ENCODE assay signal across 28 cellular contexts in the genomic region with DNA sequence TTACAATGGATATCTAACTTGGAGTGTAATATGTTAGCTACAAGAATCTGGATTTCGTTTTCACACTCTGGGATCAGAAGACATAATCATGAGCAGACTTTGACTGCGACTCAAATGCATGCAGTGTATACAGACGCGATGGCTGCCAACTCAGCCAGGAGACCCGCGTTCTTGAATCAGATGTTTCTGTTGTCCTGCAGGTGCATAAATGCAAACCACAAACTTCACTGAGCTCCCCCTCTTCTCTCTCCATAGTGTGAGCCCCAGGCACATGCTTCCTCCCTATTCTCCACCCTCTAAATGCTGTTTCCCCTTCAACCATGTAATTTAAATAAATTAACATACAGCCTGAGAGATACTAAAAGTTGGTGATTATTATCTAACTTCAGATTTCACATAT.
"Had no signal": no experiment of that assay in that cellular context is flagged by ENCODE, and none has a peak within 500 bp of the region (broad histone marks: within the 10 kb centered on the region; RNA-seq: fewer than 3 reads in every experiment).

No MANE protein-coding gene starts in this region.

- H3K9ac ChIP-seq: parathyroid adenoma had no signal

- H3K9me3 ChIP-seq: neutrophil, ovary, psoas muscle, right lobe of liver, stomach, thoracic aorta, tibial artery, transverse colon, upper lobe of right lung, uterus had no signal

- H3K79me2 ChIP-seq: parathyroid adenoma had no signal

- H2AFZ ChIP-seq: parathyroid adenoma had no signal

- H3K27me3 ChIP-seq: neutrophil, ovary, right lobe of liver, spleen, stomach, tibial artery, transverse colon, upper lobe of right lung, uterus had no signal

- H3K36me3 ChIP-seq: neutrophil, ovary, right lobe of liver, spleen, stomach, thoracic aorta, tibial artery, transverse colon, upper lobe of right lung, uterus had no signal

- H3K27ac ChIP-seq: neutrophil, ovary, parathyroid adenoma, psoas muscle, right lobe of liver, skin epidermis, spleen, stomach, thoracic aorta, tibial artery, transverse colon, upper lobe of right lung, uterus had no signal

- ATAC-seq: naive thymus-derived CD8-positive, alpha-beta T cell; natural killer cell treated with Interleukin-12 subunit alpha and Interleukin-12 subunit beta and Interleukin-15 and Interleukin-18, amount 100 ng/mL, for 72 hours; psoas muscle; right cardiac atrium; right lobe of liver; stimulated activated naive B cell treated with anti-CD40 and anti-IgM and Interleukin-4, amounts not matched to agents 10 μg/mL and 1 μg/mL and 100 μg/mL, for 72 hours; upper lobe of right lung had no signal

- H3K4me2 ChIP-seq: smooth muscle cell had no signal

- H3K4me3 ChIP-seq: ovary, psoas muscle, right lobe of liver, skin epidermis, smooth muscle cell, spleen, stomach, thoracic aorta, tibial artery, transverse colon, upper lobe of right lung, uterus had no signal

- DNase-seq: naive B cell; naive thymus-derived CD8-positive, alpha-beta T cell; nephron progenitor cell; nucleus accumbens; ovary; posterior cingulate gyrus; psoas muscle; right cardiac atrium; right lobe of liver; spleen; stimulated activated CD4-positive, alpha-beta T cell treated with anti-CD3 and anti-CD28 coated beads, Interleukin-12 subunit alpha, Interleukin-12 subunit beta, amount 100 ng/mL, for 4 hours; stimulated activated CD4-positive, alpha-beta T cell treated with anti-CD3 and anti-CD28 coated beads, Interleukin-1b, Interleukin-23, amount 100 ng/mL, for 48 hours; stimulated activated CD4-positive, alpha-beta T cell treated with anti-CD3 and anti-CD28 coated beads, Interleukin-4, amount 100 ng/mL, for 1 hour; stimulated activated CD4-positive, alpha-beta T cell treated with anti-CD3 and anti-CD28 coated beads, Interleukin-4, amount 100 ng/mL, for 4 hours; stimulated activated CD8-positive, alpha-beta memory T cell treated with anti-CD3 and anti-CD28 coated beads, Interleukin-4, amount 100 ng/mL, for 48 hours; stimulated activated naive B cell treated with anti-CD40 and anti-IgM and Interleukin-4, amounts not matched to agents 10 μg/mL and 1 μg/mL and 100 μg/mL, for 72 hours; stimulated activated naive CD4-positive, alpha-beta T cell treated with Interleukin-2 at 50 U/mL for 16 hours; stomach; tibial artery; transverse colon; upper lobe of right lung; uterus had no signal

- H3K4me1 ChIP-seq: parathyroid adenoma, psoas muscle, right lobe of liver, spleen, stomach, tibial artery, transverse colon, upper lobe of right lung, uterus had no signal
